8 cellular contexts compared by ENCODE assay signal in the genomic region with DNA sequence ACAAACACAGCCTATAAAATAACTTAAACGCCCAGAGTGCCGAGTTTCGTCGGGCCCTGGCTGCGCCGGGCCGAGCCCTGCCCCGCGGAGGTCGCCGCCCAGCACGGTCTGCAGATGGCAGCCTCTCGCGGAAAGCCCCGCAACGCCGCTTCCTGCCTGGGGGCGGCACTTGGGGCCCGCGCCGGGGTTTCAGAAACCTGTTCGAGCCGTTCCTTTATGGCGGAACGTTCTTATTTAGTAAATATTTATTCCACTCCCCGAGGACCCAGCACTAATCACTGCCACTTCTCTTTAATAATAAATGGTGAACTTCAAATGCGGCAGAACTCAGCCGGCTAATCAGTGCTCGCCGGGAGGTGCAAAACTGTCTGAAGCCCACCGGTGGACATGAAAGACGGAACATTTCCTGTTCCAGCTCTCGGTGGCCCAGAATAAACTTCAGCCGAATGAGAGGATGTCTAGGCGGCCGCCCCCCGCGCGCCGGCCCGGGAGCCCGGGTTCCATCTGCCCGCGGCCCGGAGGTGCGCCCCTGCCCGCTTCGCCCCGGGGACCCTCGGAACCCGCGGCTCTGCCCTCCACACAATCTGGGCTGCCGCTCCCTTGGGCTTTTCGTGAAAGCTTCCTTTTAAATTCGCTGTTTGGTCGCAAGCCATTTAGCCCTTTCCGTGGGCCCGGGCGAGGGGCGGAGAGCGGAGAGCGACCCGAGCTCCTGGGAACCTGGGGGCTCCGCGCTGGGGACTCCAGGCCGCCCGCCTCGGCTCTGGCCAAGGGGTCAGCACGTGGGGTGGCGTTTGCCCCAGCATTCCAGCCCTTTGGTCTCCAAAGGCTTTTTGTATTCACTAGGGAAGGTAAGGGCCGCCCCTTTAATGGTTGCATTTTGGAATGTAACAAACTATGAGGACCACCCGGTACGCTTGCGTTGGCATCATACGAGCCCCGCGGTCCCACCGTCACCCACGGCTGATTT.
DNase-seq lines count a peak whose midpoint lies in the region; FAIRE-seq and TF ChIP-seq lines count a peak whose summit lies in the region.

No MANE protein-coding gene starts in this region.

- H3K36me3 ChIP-seq in bronchial epithelial cell (ENCODE audit: control insufficient read depth, insufficient read depth, low read length) (no peaks in the 10 kb centered on the region), kidney (ENCODE audit: control insufficient read depth in 1 of 2, insufficient read depth in 2 of 2, low read length in 2 of 2) (no peaks in the 10 kb centered on the region)

- no peaks in the 10 kb centered on the region for H3K4me1 ChIP-seq in kidney (ENCODE audit: control insufficient read depth in 1 of 2, insufficient read depth in 1 of 2, low read depth in 1 of 2, low read length in 2 of 2)

- TF ChIP-seq CTCF in GM10266 (IDR thresholded peaks at IDR 0.05; ENCODE audit: control insufficient read depth, insufficient read depth, low read depth, missing control alignments) (peak; percentile 44), bronchial epithelial cell (IDR thresholded peaks at IDR 0.05; ENCODE audit: insufficient read depth, low read length, severe bottlenecking) (peak; percentile 45), kidney (IDR thresholded peaks at IDR 0.05; ENCODE audit: borderline replicate concordance, extremely low read depth, insufficient read depth) (no peak)

- DNase-seq in GM10266 (ENCODE audit: extremely low spot score): peak; percentile 88
- DNase-seq in H4 (ENCODE audit: low spot score): peak; percentile 41
- peak; percentile 58 for DNase-seq in LoVo (ENCODE audit: low spot score)
- peak; percentile 13 for DNase-seq in UCSD-AML1 (lab: John Stamatoyannopoulos, UW; ENCODE audit: unreplicated experiment)
- peak; percentile 44 for DNase-seq in bronchial epithelial cell (ENCODE audit: low read depth)
- DNase-seq in kidney: peak; percentile 74
- peak; percentile 27 for DNase-seq in stimulated activated CD4-positive, alpha-beta T cell treated with anti-CD3 and anti-CD28 coated beads, Interleukin-2, amount 100 ng/mL, for 4 hours (ENCODE audit: low read depth)
- DNase-seq in middle frontal gyrus (ENCODE audit: extremely low spot score, low spot score): no peak

- intact Hi-C loops in kidney (cut with DNase I): no loop called here

- peak overlapping the region; percentile 50 for H3K4me3 ChIP-seq in bronchial epithelial cell (ENCODE audit: low read depth, low read length)
- H3K4me3 ChIP-seq in kidney (ENCODE audit: low read length in 2 of 2): peak overlapping the region; percentile 41 to 62

- H3K9me3 ChIP-seq in kidney (ENCODE audit: control insufficient read depth in 1 of 2, low read length in 2 of 2): no peaks in the 10 kb centered on the region

- no peak overlapping the region for H3K27ac ChIP-seq in kidney (ENCODE audit: low read depth in 2 of 2, low read length in 2 of 2)

- H3K27me3 ChIP-seq in bronchial epithelial cell (ENCODE audit: control insufficient read depth, insufficient read depth, low read length): no peaks in the 10 kb centered on the region

- H3K9ac ChIP-seq in kidney (ENCODE audit: low read length in 2 of 2): peak overlapping the region in 1 of 2 donors; percentile 60

- FAIRE-seq in bronchial epithelial cell (lab: Jason Lieb, UNC) (no peak), kidney (lab: Jason Lieb, UNC) (no peak)
